In the genomic region with DNA sequence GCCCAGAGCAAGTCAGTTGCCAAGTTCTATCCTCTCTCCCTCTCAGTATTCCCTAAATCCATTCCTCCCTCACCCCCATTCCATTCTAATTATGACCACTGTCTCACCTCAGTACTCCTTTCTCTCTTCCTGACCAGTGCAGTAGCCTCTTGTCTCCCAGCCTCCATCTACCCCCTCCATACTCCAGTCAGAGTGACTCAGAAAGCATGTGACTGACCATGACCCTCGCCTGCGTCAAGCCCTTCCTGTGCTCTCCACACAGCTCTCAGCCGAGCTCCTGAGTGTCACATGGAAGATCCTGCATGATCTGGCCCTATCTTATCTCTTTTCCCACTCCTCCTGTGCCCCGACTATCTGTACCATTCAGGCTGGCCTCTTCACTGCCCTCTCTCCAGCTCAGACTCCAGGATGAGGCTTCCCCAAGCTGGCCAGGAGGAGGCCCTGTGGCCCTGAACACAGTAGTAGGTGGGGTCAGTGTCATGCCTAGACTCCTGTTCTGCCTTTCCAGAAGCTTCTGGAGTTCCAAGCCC, we compare ENCODE assay signal across 1 cellular context.
TF ChIP-seq lines count a peak whose summit lies in the region.

No MANE protein-coding gene starts in this region.

TF ChIP-seq in HepG2, 621 proteins besides CTCF, POLR2A, EP300 and RAD21 (continued from another document):
- TF ChIP-seq, protein P1, sequence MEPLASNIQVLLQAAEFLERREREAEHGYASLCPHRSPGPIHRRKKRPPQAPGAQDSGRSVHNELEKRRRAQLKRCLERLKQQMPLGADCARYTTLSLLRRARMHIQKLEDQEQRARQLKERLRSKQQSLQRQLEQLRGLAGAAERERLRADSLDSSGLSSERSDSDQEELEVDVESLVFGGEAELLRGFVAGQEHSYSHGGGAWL (CRISPR knock-in tag; IDR thresholded peaks at IDR 0.05): no peak
- TF ChIP-seq ZNF550 (CRISPR knock-in tag; IDR thresholded peaks at IDR 0.05; ENCODE audit: borderline replicate concordance) (no peak), ZNF33A (CRISPR knock-in tag; IDR thresholded peaks at IDR 0.05; ENCODE audit: borderline replicate concordance) (no peak), GABPB1 (CRISPR knock-in tag; IDR thresholded peaks at IDR 0.05) (no peak), ZNF879 (CRISPR knock-in tag; IDR thresholded peaks at IDR 0.05) (no peak), FOXC1 (CRISPR knock-in tag; IDR thresholded peaks at IDR 0.05; ENCODE audit: borderline replicate concordance) (no peak), ETV6 (CRISPR knock-in tag; conservative IDR thresholded peaks at IDR 0.05) (no peak), JARID2 (CRISPR knock-in tag; IDR thresholded peaks at IDR 0.05; ENCODE audit: insufficient replicate concordance) (no peak), SOX13 (IDR thresholded peaks at IDR 0.05) (no peak), SOX13 (CRISPR knock-in tag; conservative IDR thresholded peaks at IDR 0.05 in 1 of 2, IDR thresholded peaks at IDR 0.05 in 1 of 2) (no peak), ZNF619 (CRISPR knock-in tag; IDR thresholded peaks at IDR 0.05) (no peak), THYN1 (CRISPR knock-in tag; IDR thresholded peaks at IDR 0.05; ENCODE audit: borderline replicate concordance, low read depth) (no peak), NAIF1 (CRISPR knock-in tag; IDR thresholded peaks at IDR 0.05; ENCODE audit: borderline replicate concordance) (no peak), JUND (CRISPR knock-in tag; IDR thresholded peaks at IDR 0.05) (no peak), ZNF24 (IDR thresholded peaks at IDR 0.05) (no peak), RARA (CRISPR knock-in tag; IDR thresholded peaks at IDR 0.05) (0 out of 2 replicates have a peak, but pooled peaks have one; percentile 13), ZNF30 (CRISPR knock-in tag; IDR thresholded peaks at IDR 0.05) (no peak), NCOA1 (CRISPR knock-in tag; IDR thresholded peaks at IDR 0.05) (no peak), EED (CRISPR knock-in tag; IDR thresholded peaks at IDR 0.05) (0 out of 2 replicates have a peak, but pooled peaks have one; percentile 9), ZNF891 (CRISPR knock-in tag; IDR thresholded peaks at IDR 0.05) (peak; percentile 50; the same call in 1 of the 2 replicates)
- TF ChIP-seq, protein P2, sequence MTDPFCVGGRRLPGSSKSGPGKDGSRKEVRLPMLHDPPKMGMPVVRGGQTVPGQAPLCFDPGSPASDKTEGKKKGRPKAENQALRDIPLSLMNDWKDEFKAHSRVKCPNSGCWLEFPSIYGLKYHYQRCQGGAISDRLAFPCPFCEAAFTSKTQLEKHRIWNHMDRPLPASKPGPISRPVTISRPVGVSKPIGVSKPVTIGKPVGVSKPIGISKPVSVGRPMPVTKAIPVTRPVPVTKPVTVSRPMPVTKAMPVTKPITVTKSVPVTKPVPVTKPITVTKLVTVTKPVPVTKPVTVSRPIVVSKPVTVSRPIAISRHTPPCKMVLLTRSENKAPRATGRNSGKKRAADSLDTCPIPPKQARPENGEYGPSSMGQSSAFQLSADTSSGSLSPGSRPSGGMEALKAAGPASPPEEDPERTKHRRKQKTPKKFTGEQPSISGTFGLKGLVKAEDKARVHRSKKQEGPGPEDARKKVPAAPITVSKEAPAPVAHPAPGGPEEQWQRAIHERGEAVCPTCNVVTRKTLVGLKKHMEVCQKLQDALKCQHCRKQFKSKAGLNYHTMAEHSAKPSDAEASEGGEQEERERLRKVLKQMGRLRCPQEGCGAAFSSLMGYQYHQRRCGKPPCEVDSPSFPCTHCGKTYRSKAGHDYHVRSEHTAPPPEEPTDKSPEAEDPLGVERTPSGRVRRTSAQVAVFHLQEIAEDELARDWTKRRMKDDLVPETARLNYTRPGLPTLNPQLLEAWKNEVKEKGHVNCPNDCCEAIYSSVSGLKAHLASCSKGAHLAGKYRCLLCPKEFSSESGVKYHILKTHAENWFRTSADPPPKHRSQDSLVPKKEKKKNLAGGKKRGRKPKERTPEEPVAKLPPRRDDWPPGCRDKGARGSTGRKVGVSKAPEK (CRISPR knock-in tag; IDR thresholded peaks at IDR 0.05; ENCODE audit: borderline replicate concordance): no peak
- TF ChIP-seq, protein P3, sequence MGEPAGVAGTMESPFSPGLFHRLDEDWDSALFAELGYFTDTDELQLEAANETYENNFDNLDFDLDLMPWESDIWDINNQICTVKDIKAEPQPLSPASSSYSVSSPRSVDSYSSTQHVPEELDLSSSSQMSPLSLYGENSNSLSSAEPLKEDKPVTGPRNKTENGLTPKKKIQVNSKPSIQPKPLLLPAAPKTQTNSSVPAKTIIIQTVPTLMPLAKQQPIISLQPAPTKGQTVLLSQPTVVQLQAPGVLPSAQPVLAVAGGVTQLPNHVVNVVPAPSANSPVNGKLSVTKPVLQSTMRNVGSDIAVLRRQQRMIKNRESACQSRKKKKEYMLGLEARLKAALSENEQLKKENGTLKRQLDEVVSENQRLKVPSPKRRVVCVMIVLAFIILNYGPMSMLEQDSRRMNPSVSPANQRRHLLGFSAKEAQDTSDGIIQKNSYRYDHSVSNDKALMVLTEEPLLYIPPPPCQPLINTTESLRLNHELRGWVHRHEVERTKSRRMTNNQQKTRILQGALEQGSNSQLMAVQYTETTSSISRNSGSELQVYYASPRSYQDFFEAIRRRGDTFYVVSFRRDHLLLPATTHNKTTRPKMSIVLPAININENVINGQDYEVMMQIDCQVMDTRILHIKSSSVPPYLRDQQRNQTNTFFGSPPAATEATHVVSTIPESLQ (CRISPR knock-in tag; conservative IDR thresholded peaks at IDR 0.05): no peak
- TF ChIP-seq, protein P4, sequence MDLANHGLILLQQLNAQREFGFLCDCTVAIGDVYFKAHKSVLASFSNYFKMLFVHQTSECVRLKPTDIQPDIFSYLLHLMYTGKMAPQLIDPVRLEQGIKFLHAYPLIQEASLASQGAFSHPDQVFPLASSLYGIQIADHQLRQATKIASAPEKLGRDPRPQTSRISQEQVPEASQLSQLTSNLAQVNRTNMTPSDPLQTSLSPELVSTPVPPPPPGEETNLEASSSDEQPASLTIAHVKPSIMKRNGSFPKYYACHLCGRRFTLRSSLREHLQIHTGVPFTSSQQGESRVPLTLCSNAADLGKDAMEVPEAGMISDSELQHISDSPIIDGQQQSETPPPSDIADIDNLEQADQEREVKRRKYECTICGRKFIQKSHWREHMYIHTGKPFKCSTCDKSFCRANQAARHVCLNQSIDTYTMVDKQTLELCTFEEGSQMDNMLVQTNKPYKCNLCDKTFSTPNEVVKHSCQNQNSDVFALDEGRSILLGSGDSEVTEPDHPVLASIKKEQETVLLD (CRISPR knock-in tag; IDR thresholded peaks at IDR 0.05; ENCODE audit: low read depth): no peak
- TF ChIP-seq, protein P5, sequence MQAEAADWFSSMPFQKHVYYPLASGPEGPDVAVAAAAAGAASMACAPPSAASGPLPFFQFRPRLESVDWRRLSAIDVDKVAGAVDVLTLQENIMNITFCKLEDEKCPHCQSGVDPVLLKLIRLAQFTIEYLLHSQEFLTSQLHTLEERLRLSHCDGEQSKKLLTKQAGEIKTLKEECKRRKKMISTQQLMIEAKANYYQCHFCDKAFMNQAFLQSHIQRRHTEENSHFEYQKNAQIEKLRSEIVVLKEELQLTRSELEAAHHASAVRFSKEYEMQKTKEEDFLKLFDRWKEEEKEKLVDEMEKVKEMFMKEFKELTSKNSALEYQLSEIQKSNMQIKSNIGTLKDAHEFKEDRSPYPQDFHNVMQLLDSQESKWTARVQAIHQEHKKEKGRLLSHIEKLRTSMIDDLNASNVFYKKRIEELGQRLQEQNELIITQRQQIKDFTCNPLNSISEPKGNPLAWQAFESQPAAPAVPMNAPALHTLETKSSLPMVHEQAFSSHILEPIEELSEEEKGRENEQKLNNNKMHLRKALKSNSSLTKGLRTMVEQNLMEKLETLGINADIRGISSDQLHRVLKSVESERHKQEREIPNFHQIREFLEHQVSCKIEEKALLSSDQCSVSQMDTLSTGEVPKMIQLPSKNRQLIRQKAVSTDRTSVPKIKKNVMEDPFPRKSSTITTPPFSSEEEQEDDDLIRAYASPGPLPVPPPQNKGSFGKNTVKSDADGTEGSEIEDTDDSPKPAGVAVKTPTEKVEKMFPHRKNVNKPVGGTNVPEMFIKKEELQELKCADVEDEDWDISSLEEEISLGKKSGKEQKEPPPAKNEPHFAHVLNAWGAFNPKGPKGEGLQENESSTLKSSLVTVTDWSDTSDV (CRISPR knock-in tag; IDR thresholded peaks at IDR 0.05): no peak
- TF ChIP-seq, protein P6, sequence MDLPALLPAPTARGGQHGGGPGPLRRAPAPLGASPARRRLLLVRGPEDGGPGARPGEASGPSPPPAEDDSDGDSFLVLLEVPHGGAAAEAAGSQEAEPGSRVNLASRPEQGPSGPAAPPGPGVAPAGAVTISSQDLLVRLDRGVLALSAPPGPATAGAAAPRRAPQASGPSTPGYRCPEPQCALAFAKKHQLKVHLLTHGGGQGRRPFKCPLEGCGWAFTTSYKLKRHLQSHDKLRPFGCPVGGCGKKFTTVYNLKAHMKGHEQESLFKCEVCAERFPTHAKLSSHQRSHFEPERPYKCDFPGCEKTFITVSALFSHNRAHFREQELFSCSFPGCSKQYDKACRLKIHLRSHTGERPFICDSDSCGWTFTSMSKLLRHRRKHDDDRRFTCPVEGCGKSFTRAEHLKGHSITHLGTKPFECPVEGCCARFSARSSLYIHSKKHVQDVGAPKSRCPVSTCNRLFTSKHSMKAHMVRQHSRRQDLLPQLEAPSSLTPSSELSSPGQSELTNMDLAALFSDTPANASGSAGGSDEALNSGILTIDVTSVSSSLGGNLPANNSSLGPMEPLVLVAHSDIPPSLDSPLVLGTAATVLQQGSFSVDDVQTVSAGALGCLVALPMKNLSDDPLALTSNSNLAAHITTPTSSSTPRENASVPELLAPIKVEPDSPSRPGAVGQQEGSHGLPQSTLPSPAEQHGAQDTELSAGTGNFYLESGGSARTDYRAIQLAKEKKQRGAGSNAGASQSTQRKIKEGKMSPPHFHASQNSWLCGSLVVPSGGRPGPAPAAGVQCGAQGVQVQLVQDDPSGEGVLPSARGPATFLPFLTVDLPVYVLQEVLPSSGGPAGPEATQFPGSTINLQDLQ (CRISPR knock-in tag; IDR thresholded peaks at IDR 0.05): no peak
- TF ChIP-seq, protein P7, sequence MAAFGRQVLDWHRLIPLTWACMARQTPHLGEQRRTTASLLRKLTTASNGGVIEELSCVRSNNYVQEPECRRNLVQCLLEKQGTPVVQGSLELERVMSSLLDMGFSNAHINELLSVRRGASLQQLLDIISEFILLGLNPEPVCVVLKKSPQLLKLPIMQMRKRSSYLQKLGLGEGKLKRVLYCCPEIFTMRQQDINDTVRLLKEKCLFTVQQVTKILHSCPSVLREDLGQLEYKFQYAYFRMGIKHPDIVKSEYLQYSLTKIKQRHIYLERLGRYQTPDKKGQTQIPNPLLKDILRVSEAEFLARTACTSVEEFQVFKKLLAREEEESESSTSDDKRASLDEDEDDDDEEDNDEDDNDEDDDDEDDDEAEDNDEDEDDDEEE (CRISPR knock-in tag; IDR thresholded peaks at IDR 0.05): no peak
